ENCODE assay signal across 1 cellular context in genomic region chr2:27890146-27891062, GRCh38.
TF ChIP-seq lines count a peak whose summit lies in the region.

TSS of gene BABAM2 (plus strand) at chr2:27890729. CDS start at chr2:27894557, 3,828 bp downstream.
TSS of gene RBKS (minus strand) at chr2:27890387. CDS start at chr2:27890345, 42 bp downstream.

TF ChIP-seq in HepG2, 621 proteins besides CTCF, POLR2A, EP300 and RAD21 (continued from another document and continues in another):
- TF ChIP-seq, protein P1, sequence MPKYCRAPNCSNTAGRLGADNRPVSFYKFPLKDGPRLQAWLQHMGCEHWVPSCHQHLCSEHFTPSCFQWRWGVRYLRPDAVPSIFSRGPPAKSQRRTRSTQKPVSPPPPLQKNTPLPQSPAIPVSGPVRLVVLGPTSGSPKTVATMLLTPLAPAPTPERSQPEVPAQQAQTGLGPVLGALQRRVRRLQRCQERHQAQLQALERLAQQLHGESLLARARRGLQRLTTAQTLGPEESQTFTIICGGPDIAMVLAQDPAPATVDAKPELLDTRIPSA (CRISPR knock-in tag; IDR thresholded peaks at IDR 0.05; ENCODE audit: borderline replicate concordance): no peak
- TF ChIP-seq ZNF12 (CRISPR knock-in tag; IDR thresholded peaks at IDR 0.05) (peak; percentile 28; the same call in 1 of the 2 replicates), SOX5 (CRISPR knock-in tag; IDR thresholded peaks at IDR 0.05; ENCODE audit: borderline replicate concordance) (peak; percentile 36), RXRB (CRISPR knock-in tag; IDR thresholded peaks at IDR 0.05; ENCODE audit: borderline replicate concordance) (peak; percentile 82), ZNF83 (CRISPR knock-in tag; IDR thresholded peaks at IDR 0.05; ENCODE audit: borderline replicate concordance) (peak; percentile 97), ATF4 (CRISPR knock-in tag; IDR thresholded peaks at IDR 0.05) (no peak), CEBPG (CRISPR knock-in tag; IDR thresholded peaks at IDR 0.05) (no peak), ZNF549 (CRISPR knock-in tag; IDR thresholded peaks at IDR 0.05) (no peak), NFRKB (IDR thresholded peaks at IDR 0.05) (no peak), GTF3A (CRISPR knock-in tag; conservative IDR thresholded peaks at IDR 0.05) (no peak; the same call in 1 of the 2 replicates), GMEB2 (CRISPR knock-in tag; IDR thresholded peaks at IDR 0.05; ENCODE audit: low read depth) (peak; percentile 96), HDAC1 (CRISPR knock-in tag; IDR thresholded peaks at IDR 0.05) (peak; percentile 98), ZSCAN31 (CRISPR knock-in tag; IDR thresholded peaks at IDR 0.05; ENCODE audit: low read depth) (peak; percentile 94), RBAK (CRISPR knock-in tag; IDR thresholded peaks at IDR 0.05) (0 out of 2 replicates have a peak, but pooled peaks have one; percentile 57), MTA3 (CRISPR knock-in tag; IDR thresholded peaks at IDR 0.05) (no peak), MAFG (CRISPR knock-in tag; IDR thresholded peaks at IDR 0.05) (no peak), CCAR2 (optimal IDR thresholded peaks at IDR 0.05; ENCODE audit: low read depth, low read length) (no peak), DNMT3B (CRISPR knock-in tag; conservative IDR thresholded peaks at IDR 0.05) (no peak), SAP130 (CRISPR knock-in tag; IDR thresholded peaks at IDR 0.05; ENCODE audit: low read depth) (peak; percentile 99), ZNF343 (CRISPR knock-in tag; IDR thresholded peaks at IDR 0.05) (no peak; the same call in 1 of the 2 replicates), ZNF556 (CRISPR knock-in tag; IDR thresholded peaks at IDR 0.05; ENCODE audit: borderline replicate concordance) (peak; percentile 87; the same call in 1 of the 2 replicates), ZNF770 (CRISPR knock-in tag; IDR thresholded peaks at IDR 0.05) (no peak), ZNF574 (CRISPR knock-in tag; IDR thresholded peaks at IDR 0.05) (peak; percentile 88), FOXO1 (CRISPR knock-in tag; IDR thresholded peaks at IDR 0.05) (peak; percentile 27; the same call in 1 of the 2 replicates), CEBPB (IDR thresholded peaks at IDR 0.05; ENCODE audit: borderline replicate concordance, low read depth, low read length) (no peak), CAMTA2 (CRISPR knock-in tag; IDR thresholded peaks at IDR 0.05; ENCODE audit: borderline replicate concordance) (no peak), ZNF143 (CRISPR knock-in tag; IDR thresholded peaks at IDR 0.05) (no peak; the same call in 1 of the 2 replicates), RORA (CRISPR knock-in tag; IDR thresholded peaks at IDR 0.05) (no peak), AHR (CRISPR knock-in tag; IDR thresholded peaks at IDR 0.05) (peak; percentile 77; the same call in 1 of the 2 replicates), ZGPAT (CRISPR knock-in tag; IDR thresholded peaks at IDR 0.05) (peak; percentile 91), FOXK1 (CRISPR knock-in tag; IDR thresholded peaks at IDR 0.05; ENCODE audit: borderline replicate concordance, low read depth) (peak; percentile 63; the same call in 1 of the 2 replicates), ZNF546 (CRISPR knock-in tag; conservative IDR thresholded peaks at IDR 0.05) (no peak), ATF7 (IDR thresholded peaks at IDR 0.05) (no peak), ATF7 (CRISPR knock-in tag; IDR thresholded peaks at IDR 0.05) (peak; percentile 84), KAT2B (IDR thresholded peaks at IDR 0.05; ENCODE audit: borderline replicate concordance, low read depth, low read length) (no peak), FOXM1 (CRISPR knock-in tag; IDR thresholded peaks at IDR 0.05) (no peak), CHD2 (IDR thresholded peaks at IDR 0.05; ENCODE audit: low read depth, low read length) (0 out of 2 replicates have a peak, but pooled peaks have one; percentile 42), ZNF781 (CRISPR knock-in tag; IDR thresholded peaks at IDR 0.05; ENCODE audit: borderline replicate concordance, not compliant biosample characterization) (peak; percentile 86), ZNF644 (CRISPR knock-in tag; IDR thresholded peaks at IDR 0.05; ENCODE audit: low read depth) (peak; percentile 84), ZNF282 (IDR thresholded peaks at IDR 0.05; ENCODE audit: partially characterized antibody) (no peak), KLF13 (CRISPR knock-in tag; IDR thresholded peaks at IDR 0.05) (peak; percentile 94; the same call in 1 of the 2 replicates), ZNF256 (CRISPR knock-in tag; conservative IDR thresholded peaks at IDR 0.05) (peak; percentile 34; the same call in 1 of the 2 replicates), SSRP1 (CRISPR knock-in tag; IDR thresholded peaks at IDR 0.05) (no peak; the same call in 1 of the 2 replicates)
- TF ChIP-seq, protein P2, sequence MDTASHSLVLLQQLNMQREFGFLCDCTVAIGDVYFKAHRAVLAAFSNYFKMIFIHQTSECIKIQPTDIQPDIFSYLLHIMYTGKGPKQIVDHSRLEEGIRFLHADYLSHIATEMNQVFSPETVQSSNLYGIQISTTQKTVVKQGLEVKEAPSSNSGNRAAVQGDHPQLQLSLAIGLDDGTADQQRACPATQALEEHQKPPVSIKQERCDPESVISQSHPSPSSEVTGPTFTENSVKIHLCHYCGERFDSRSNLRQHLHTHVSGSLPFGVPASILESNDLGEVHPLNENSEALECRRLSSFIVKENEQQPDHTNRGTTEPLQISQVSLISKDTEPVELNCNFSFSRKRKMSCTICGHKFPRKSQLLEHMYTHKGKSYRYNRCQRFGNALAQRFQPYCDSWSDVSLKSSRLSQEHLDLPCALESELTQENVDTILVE (CRISPR knock-in tag; IDR thresholded peaks at IDR 0.05): peak; percentile 68
- TF ChIP-seq, protein P3, sequence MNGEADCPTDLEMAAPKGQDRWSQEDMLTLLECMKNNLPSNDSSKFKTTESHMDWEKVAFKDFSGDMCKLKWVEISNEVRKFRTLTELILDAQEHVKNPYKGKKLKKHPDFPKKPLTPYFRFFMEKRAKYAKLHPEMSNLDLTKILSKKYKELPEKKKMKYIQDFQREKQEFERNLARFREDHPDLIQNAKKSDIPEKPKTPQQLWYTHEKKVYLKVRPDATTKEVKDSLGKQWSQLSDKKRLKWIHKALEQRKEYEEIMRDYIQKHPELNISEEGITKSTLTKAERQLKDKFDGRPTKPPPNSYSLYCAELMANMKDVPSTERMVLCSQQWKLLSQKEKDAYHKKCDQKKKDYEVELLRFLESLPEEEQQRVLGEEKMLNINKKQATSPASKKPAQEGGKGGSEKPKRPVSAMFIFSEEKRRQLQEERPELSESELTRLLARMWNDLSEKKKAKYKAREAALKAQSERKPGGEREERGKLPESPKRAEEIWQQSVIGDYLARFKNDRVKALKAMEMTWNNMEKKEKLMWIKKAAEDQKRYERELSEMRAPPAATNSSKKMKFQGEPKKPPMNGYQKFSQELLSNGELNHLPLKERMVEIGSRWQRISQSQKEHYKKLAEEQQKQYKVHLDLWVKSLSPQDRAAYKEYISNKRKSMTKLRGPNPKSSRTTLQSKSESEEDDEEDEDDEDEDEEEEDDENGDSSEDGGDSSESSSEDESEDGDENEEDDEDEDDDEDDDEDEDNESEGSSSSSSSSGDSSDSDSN (CRISPR knock-in tag; IDR thresholded peaks at IDR 0.05): peak; percentile 87
- TF ChIP-seq, protein P4, sequence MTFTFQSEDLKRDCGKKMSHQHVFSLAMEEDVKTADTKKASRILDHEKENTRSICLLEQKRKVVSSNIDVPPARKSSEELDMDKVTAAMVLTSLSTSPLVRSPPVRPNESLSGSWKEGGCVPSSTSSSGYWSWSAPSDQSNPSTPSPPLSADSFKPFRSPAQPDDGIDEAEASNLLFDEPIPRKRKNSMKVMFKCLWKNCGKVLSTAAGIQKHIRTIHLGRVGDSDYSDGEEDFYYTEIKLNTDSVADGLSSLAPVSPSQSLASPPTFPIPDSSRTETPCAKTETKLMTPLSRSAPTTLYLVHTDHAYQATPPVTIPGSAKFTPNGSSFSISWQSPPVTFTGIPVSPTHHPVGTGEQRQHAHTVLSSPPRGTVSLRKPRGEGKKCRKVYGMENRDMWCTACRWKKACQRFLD (CRISPR knock-in tag; IDR thresholded peaks at IDR 0.05; ENCODE audit: borderline replicate concordance): no peak
- TF ChIP-seq, protein P5, sequence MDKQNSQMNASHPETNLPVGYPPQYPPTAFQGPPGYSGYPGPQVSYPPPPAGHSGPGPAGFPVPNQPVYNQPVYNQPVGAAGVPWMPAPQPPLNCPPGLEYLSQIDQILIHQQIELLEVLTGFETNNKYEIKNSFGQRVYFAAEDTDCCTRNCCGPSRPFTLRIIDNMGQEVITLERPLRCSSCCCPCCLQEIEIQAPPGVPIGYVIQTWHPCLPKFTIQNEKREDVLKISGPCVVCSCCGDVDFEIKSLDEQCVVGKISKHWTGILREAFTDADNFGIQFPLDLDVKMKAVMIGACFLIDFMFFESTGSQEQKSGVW (CRISPR knock-in tag; IDR thresholded peaks at IDR 0.05; ENCODE audit: borderline replicate concordance): no peak
- TF ChIP-seq, protein P6, sequence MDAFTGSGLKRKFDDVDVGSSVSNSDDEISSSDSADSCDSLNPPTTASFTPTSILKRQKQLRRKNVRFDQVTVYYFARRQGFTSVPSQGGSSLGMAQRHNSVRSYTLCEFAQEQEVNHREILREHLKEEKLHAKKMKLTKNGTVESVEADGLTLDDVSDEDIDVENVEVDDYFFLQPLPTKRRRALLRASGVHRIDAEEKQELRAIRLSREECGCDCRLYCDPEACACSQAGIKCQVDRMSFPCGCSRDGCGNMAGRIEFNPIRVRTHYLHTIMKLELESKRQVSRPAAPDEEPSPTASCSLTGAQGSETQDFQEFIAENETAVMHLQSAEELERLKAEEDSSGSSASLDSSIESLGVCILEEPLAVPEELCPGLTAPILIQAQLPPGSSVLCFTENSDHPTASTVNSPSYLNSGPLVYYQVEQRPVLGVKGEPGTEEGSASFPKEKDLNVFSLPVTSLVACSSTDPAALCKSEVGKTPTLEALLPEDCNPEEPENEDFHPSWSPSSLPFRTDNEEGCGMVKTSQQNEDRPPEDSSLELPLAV (CRISPR knock-in tag; conservative IDR thresholded peaks at IDR 0.05; ENCODE audit: low read depth): no peak
- TF ChIP-seq, protein P7, sequence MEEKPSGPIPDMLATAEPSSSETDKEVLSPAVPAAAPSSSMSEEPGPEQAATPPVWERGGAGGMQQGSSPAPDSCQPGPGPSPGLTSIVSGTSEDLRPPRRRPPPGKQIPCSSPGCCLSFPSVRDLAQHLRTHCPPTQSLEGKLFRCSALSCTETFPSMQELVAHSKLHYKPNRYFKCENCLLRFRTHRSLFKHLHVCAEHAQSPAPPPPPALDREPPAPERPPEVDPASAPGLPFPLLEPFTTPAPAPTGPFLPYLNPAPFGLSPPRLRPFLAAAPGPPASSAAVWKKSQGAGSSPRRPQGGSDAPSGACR (CRISPR knock-in tag; IDR thresholded peaks at IDR 0.05): peak; percentile 50; the same call in 1 of the 2 replicates
